In genomic region chr1:43520100-43520828, GRCh38 we compare ENCODE assay signal across 26 cellular contexts. TPM values are rescaled to one million over a fixed set of nuclear protein-coding genes. Genes with fewer than 3 reads are reported as not detected.
DNase-seq lines count a peak whose midpoint lies in the region; FAIRE-seq and TF ChIP-seq lines count a peak whose summit lies in the region.
"Had no signal": no experiment of that assay in that cellular context is flagged by ENCODE, and none has a peak within 500 bp of the region (broad histone marks: within the 10 kb centered on the region; RNA-seq: fewer than 3 reads in every experiment).

No MANE protein-coding gene starts in this region.

- peaks cover 19% of the 10 kb centered on the region for H3K4me1 Mint-ChIP-seq in astrocyte (ENCODE audit: low read depth, unreplicated experiment)
- peaks cover 2% of the 10 kb centered on the region for H3K4me1 Mint-ChIP-seq in activated T-helper 2 cell treated with anti-CD3 and anti-CD28 coated beads, Interferon-gamma antibody, Interleukin-2, Interleukin-4, amounts not matched to agents 10 μg/mL and 5 μg/mL and 100 μg/mL, durations not matched to agents 14 hours and 24 hours and 36 hours (ENCODE audit: low read depth)
- H3K4me1 Mint-ChIP-seq: activated CD4-positive, alpha-beta memory T cell treated with anti-CD3 and anti-CD28 coated beads, Interleukin-2, amount 10 ng/mL, durations not matched to agents 7 days and 5 days; CD4-positive, CD25-positive, alpha-beta regulatory T cell; immature natural killer cell had no signal

- H3K9ac ChIP-seq in astrocyte (ENCODE audit: low read length): no peak overlapping the region

- peak overlapping the region; percentile 2 for H3K27ac Mint-ChIP-seq in astrocyte (ENCODE audit: unreplicated experiment)
- H3K27ac Mint-ChIP-seq in activated T-helper 2 cell treated with anti-CD3 and anti-CD28 coated beads, Interferon-gamma antibody, Interleukin-2, Interleukin-4, amounts not matched to agents 10 μg/mL and 5 μg/mL and 100 μg/mL, durations not matched to agents 14 hours and 24 hours and 36 hours: no peak overlapping the region
- H3K27ac Mint-ChIP-seq: activated CD4-positive, alpha-beta memory T cell treated with anti-CD3 and anti-CD28 coated beads, Interleukin-2, amount 10 ng/mL, durations not matched to agents 7 days and 5 days; CD4-positive, CD25-positive, alpha-beta regulatory T cell; immature natural killer cell had no signal

- H3K36me3 ChIP-seq in astrocyte (ENCODE audit: insufficient read depth, low read length): no peaks in the 10 kb centered on the region
- H3K36me3 ChIP-seq: brain microvascular endothelial cell, prostate gland, stomach, uterus had no signal

- no peak overlapping the region for H3K27ac ChIP-seq in astrocyte (ENCODE audit: low read depth, low read length)
- H3K27ac ChIP-seq: brain microvascular endothelial cell, prostate gland, stomach, uterus had no signal

- no peaks in the 10 kb centered on the region for H4K20me1 ChIP-seq in astrocyte (ENCODE audit: insufficient read depth, low read length)

- H3K79me2 ChIP-seq in astrocyte (ENCODE audit: insufficient read depth, low read length): no peaks in the 10 kb centered on the region

- H3K36me3 Mint-ChIP-seq in astrocyte (ENCODE audit: low read depth, unreplicated experiment): no peaks in the 10 kb centered on the region
- H3K36me3 Mint-ChIP-seq in activated T-helper 2 cell treated with anti-CD3 and anti-CD28 coated beads, Interferon-gamma antibody, Interleukin-2, Interleukin-4, amounts not matched to agents 10 μg/mL and 5 μg/mL and 100 μg/mL, durations not matched to agents 14 hours and 24 hours and 36 hours (ENCODE audit: low read depth): no peaks in the 10 kb centered on the region
- H3K36me3 Mint-ChIP-seq: CD4-positive, CD25-positive, alpha-beta regulatory T cell; immature natural killer cell had no signal

- peaks cover 8% of the 10 kb centered on the region for H3K9me3 Mint-ChIP-seq in astrocyte (ENCODE audit: unreplicated experiment)
- H3K9me3 Mint-ChIP-seq in activated T-helper 2 cell treated with anti-CD3 and anti-CD28 coated beads, Interferon-gamma antibody, Interleukin-2, Interleukin-4, amounts not matched to agents 10 μg/mL and 5 μg/mL and 100 μg/mL, durations not matched to agents 14 hours and 24 hours and 36 hours: no peaks in the 10 kb centered on the region
- H3K9me3 Mint-ChIP-seq: activated CD4-positive, alpha-beta memory T cell treated with anti-CD3 and anti-CD28 coated beads, Interleukin-2, amount 10 ng/mL, durations not matched to agents 7 days and 5 days; CD4-positive, CD25-positive, alpha-beta regulatory T cell had no signal

- DNase-seq in NCI-H510A treated with DMSO at 0.1 percent for 48 hours (lab: John Stamatoyannopoulos, UW) (peak; percentile 56), NCI-H510A (lab: John Stamatoyannopoulos, UW) (no peak), NCI-H1694 treated with DMSO at 0.1 percent for 48 hours (lab: John Stamatoyannopoulos, UW) (peak; percentile 45), astrocyte (ENCODE audit: low read depth) (no peak), myocyte (ENCODE audit: low read depth) (peak; percentile 12), cardiac septum (ENCODE audit: low spot score) (no peak), NCI-H1105 treated with DMSO at 0.1 percent for 48 hours (lab: John Stamatoyannopoulos, UW) (no peak)
- DNase-seq in activated T-helper 2 cell treated with anti-CD3 and anti-CD28 coated beads, Interferon-gamma antibody, Interleukin-2, Interleukin-4, amounts not matched to agents 10 μg/mL and 5 μg/mL and 100 μg/mL, durations not matched to agents 14 hours and 24 hours and 36 hours (ENCODE audit: low spot score): no peak
- DNase-seq: activated CD4-positive, alpha-beta memory T cell treated with anti-CD3 and anti-CD28 coated beads, Interleukin-2, amount 10 ng/mL, durations not matched to agents 7 days and 5 days; activated CD8-positive, alpha-beta memory T cell treated with anti-CD3 and anti-CD28 coated beads, Interleukin-2, amount 50 U/mL, for 4 hours; activated naive CD4-positive, alpha-beta T cell treated with Interleukin-2 at 50 U/mL for 16 hours; brain microvascular endothelial cell; CD4-positive, CD25-positive, alpha-beta regulatory T cell; hippocampal formation; immature natural killer cell; Kasumi-1; left colon; NCI-H146; NCI-H526; SHP77; stimulated activated CD4-positive, alpha-beta T cell treated with anti-CD3 and anti-CD28 coated beads, Interleukin-4, amount 100 ng/mL, for 1 hour; stomach; uterus had no signal

- H3K4me3 Mint-ChIP-seq in astrocyte (ENCODE audit: unreplicated experiment): no peak overlapping the region
- no peak overlapping the region for H3K4me3 Mint-ChIP-seq in activated T-helper 2 cell treated with anti-CD3 and anti-CD28 coated beads, Interferon-gamma antibody, Interleukin-2, Interleukin-4, amounts not matched to agents 10 μg/mL and 5 μg/mL and 100 μg/mL, durations not matched to agents 14 hours and 24 hours and 36 hours (ENCODE audit: low read depth)
- H3K4me3 Mint-ChIP-seq: activated CD4-positive, alpha-beta memory T cell treated with anti-CD3 and anti-CD28 coated beads, Interleukin-2, amount 10 ng/mL, durations not matched to agents 7 days and 5 days; CD4-positive, CD25-positive, alpha-beta regulatory T cell; immature natural killer cell had no signal

- intact Hi-C loops in cardiac septum (cut with DNase I): no loop called here
- intact Hi-C loops in activated T-helper 2 cell treated with anti-CD3 and anti-CD28 coated beads, Interferon-gamma antibody, Interleukin-2, Interleukin-4, amounts not matched to agents 10 μg/mL and 5 μg/mL and 100 μg/mL, durations not matched to agents 14 hours and 24 hours and 36 hours (cut with micrococcal nuclease): loop anchor here (5.0 kb wide), 1 partner anchor 422 kb away; no protein-coding TSS in a partner anchor

- TF ChIP-seq CTCF in astrocyte (IDR thresholded peaks at IDR 0.05; ENCODE audit: insufficient read depth, low read depth, low read length): no peak

- no peak for FAIRE-seq in astrocyte (lab: Jason Lieb, UNC)
- FAIRE-seq: A204.1, GM12878 had no signal

- no peaks in the 10 kb centered on the region for H3K27me3 ChIP-seq in astrocyte (ENCODE audit: insufficient read depth, low read length)
- H3K27me3 ChIP-seq: brain microvascular endothelial cell, uterus had no signal

- H3K4me2 ChIP-seq in astrocyte (ENCODE audit: low read length): no peak overlapping the region

- peaks cover 4% of the 10 kb centered on the region for H3K27me3 Mint-ChIP-seq in astrocyte (ENCODE audit: low read depth, unreplicated experiment)
- peaks cover 43% of the 10 kb centered on the region for H3K27me3 Mint-ChIP-seq in activated T-helper 2 cell treated with anti-CD3 and anti-CD28 coated beads, Interferon-gamma antibody, Interleukin-2, Interleukin-4, amounts not matched to agents 10 μg/mL and 5 μg/mL and 100 μg/mL, durations not matched to agents 14 hours and 24 hours and 36 hours (ENCODE audit: low read depth)

- H2AFZ ChIP-seq in astrocyte (ENCODE audit: low read depth, low read length): peak overlapping the region; percentile 5

- no peaks in the 10 kb centered on the region for H3K9me3 ChIP-seq in astrocyte (ENCODE audit: insufficient read depth, low read depth, low read length)
- H3K9me3 ChIP-seq: prostate gland, stomach, uterus had no signal

- H3K4me1 ChIP-seq in astrocyte (ENCODE audit: insufficient read depth, low read length): no peaks in the 10 kb centered on the region
- H3K4me1 ChIP-seq: prostate gland, stomach, uterus had no signal

- H3K4me3 ChIP-seq in astrocyte (ENCODE audit: insufficient read depth, low read depth, low read length): no peak overlapping the region
- H3K4me3 ChIP-seq: GM12878, prostate gland, stomach, uterus had no signal

RNA-seq across cellular contexts. Expression of gene PTPRF, which starts 10.4 kb away (rescaled TPM):
- total RNA-seq in astrocyte (231 and 275 TPM in 2 replicates), myocyte (7.8 and 9.9 TPM in 2 replicates), cardiac septum (9.1 TPM)
- 91.9 TPM for polyA plus RNA-seq in myocyte (2012)
- 3.0 and 3.2 TPM in 2 replicates for total RNA-seq in activated T-helper 2 cell treated with anti-CD3 and anti-CD28 coated beads, Interferon-gamma antibody, Interleukin-2, Interleukin-4, amounts not matched to agents 10 μg/mL and 5 μg/mL and 100 μg/mL, durations not matched to agents 14 hours and 24 hours and 36 hours
- polyA plus RNA-seq: CD4-positive, CD25-positive, alpha-beta regulatory T cell; immature natural killer cell had no signal

Comparison
In these comparisons a context has a peak if more than half of its experiments do, and no peak if none do; other contexts are left out.
1. DNase-seq: peak in NCI-H510A treated with DMSO at 0.1 percent for 48 hours (single experiment), NCI-H1694 treated with DMSO at 0.1 percent for 48 hours (single experiment) and myocyte (single experiment); none in NCI-H510A (single experiment), astrocyte (single experiment), cardiac septum (single experiment), NCI-H1105 treated with DMSO at 0.1 percent for 48 hours (single experiment) and activated T-helper 2 cell treated with anti-CD3 and anti-CD28 coated beads, Interferon-gamma antibody, Interleukin-2, Interleukin-4, amounts not matched to agents 10 μg/mL and 5 μg/mL and 100 μg/mL, durations not matched to agents 14 hours and 24 hours and 36 hours (single experiment).
2. RNA of gene PTPRF, which starts 10.4 kb away (total RNA-seq): 231 to 275 TPM in astrocyte; 9.1 TPM in cardiac septum (single experiment), 7.8 to 9.9 TPM in myocyte and 3.0 to 3.2 TPM in activated T-helper 2 cell treated with anti-CD3 and anti-CD28 coated beads, Interferon-gamma antibody, Interleukin-2, Interleukin-4, amounts not matched to agents 10 μg/mL and 5 μg/mL and 100 μg/mL, durations not matched to agents 14 hours and 24 hours and 36 hours; every median in the first group is over 10 times any median in the second.